Comparison of ENCODE assay signal across 8 cellular contexts in genomic region chr11:34358258-34358665, GRCh38. TPM values are rescaled to one million over a fixed set of nuclear protein-coding genes. Genes with fewer than 3 reads are reported as not detected.
A peak's percentile ranks its signal among the peaks of the same experiment; 100 is the strongest.
DNase-seq lines count a peak whose midpoint lies in the region; ATAC-seq and TF ChIP-seq lines count a peak whose summit lies in the region.

No MANE protein-coding gene starts in this region.

- CTCF ChIA-PET in naive thymus-derived CD4-positive, alpha-beta T cell (lab: Charles Lee): interaction anchor here (0.6 to 3.0 kb wide), 14 partner anchors 10 to 554 kb away, joined by 3 to 26 read pairs (median 4); no protein-coding TSS in a partner anchor

- peak overlapping the region; percentile 47 for H3K4me3 ChIP-seq in MG63
- peak overlapping the region; percentile 40 to 67 (median 56) for H3K4me3 ChIP-seq in esophagus squamous epithelium
- H3K4me3 ChIP-seq in naive thymus-derived CD4-positive, alpha-beta T cell (ENCODE audit: low read length): peak overlapping the region; percentile 67

- peak overlapping the region; percentile 81 to 96 (median 88) for H3K4me3 Mint-ChIP-seq in naive thymus-derived CD4-positive, alpha-beta T cell

- no peaks in the 10 kb centered on the region for H3K9me3 ChIP-seq in MG63
- no peaks in the 10 kb centered on the region for H3K9me3 ChIP-seq in esophagus squamous epithelium
- no peaks in the 10 kb centered on the region for H3K9me3 ChIP-seq in naive thymus-derived CD4-positive, alpha-beta T cell (ENCODE audit: control insufficient read depth in 2 of 3, low read length in 3 of 3)

- H3K27me3 ChIP-seq in MG63 (no peaks in the 10 kb centered on the region), esophagus squamous epithelium (peaks cover 0 to 69% (median 2%) of the 10 kb centered on the region in 4 donors)
- peaks cover 7 to 13% of the 10 kb centered on the region in 2 donors for H3K27me3 ChIP-seq in naive thymus-derived CD4-positive, alpha-beta T cell (ENCODE audit: control insufficient read depth in 2 of 2, insufficient read depth in 2 of 2, low read length in 2 of 2)

- H3K4me1 Mint-ChIP-seq in naive thymus-derived CD4-positive, alpha-beta T cell: peaks cover 8 to 28% (median 21%) of the 10 kb centered on the region in 7 donors

- H3K36me3 Mint-ChIP-seq in naive thymus-derived CD4-positive, alpha-beta T cell: peaks cover 0 to 5% (median 3%) of the 10 kb centered on the region in 5 donors

- peaks cover 26 to 55% (median 31%) of the 10 kb centered on the region in 5 donors for H3K27me3 Mint-ChIP-seq in naive thymus-derived CD4-positive, alpha-beta T cell

- ATAC-seq in GM19328 (IDR thresholded peaks at IDR 0.05; ENCODE audit: unreplicated experiment): peak; percentile 2
- ATAC-seq in naive thymus-derived CD4-positive, alpha-beta T cell: peak; percentile 3

- intact Hi-C loops in esophagus squamous epithelium (cut with DNase I): loop anchor here (2.0 to 5.0 kb wide), 2 partner anchors 183 to 361 kb away; no protein-coding TSS in a partner anchor
- intact Hi-C loops in naive thymus-derived CD4-positive, alpha-beta T cell (cut with micrococcal nuclease): loop anchor here (1.0 to 10.0 kb wide), 16 partner anchors 46 to 1305 kb away; partner anchors contain the start of genes CAT (in 2 of the 2), FBXO3 (in 2 of the 2), APIP (in 1 of the 2) and C11orf91 (in 1 of the 2)

- 0 to 3% methylated on average over 6 to 14 of the region's 23 CpGs for WGBS in esophagus squamous epithelium, 2 donors

- H3K36me3 ChIP-seq in MG63 (no peaks in the 10 kb centered on the region), esophagus squamous epithelium (no peaks in the 10 kb centered on the region)
- H3K36me3 ChIP-seq in naive thymus-derived CD4-positive, alpha-beta T cell (ENCODE audit: control insufficient read depth in 2 of 3, insufficient read depth in 3 of 3, low read length in 3 of 3): no peaks in the 10 kb centered on the region

- H3K27ac ChIP-seq in C4-2B: peak overlapping the region; percentile 69
- peak overlapping the region; percentile 51 to 85 (median 74) for H3K27ac ChIP-seq in esophagus squamous epithelium
- H3K27ac ChIP-seq in naive thymus-derived CD4-positive, alpha-beta T cell (ENCODE audit: low read depth, low read length): peak overlapping the region; percentile 55

- TF ChIP-seq CTCF in C4-2B (conservative IDR thresholded peaks at IDR 0.05) (no peak), esophagus squamous epithelium (IDR thresholded peaks at IDR 0.05) (no peak)

- peak overlapping the region; percentile 28 to 94 (median 90) for H3K27ac Mint-ChIP-seq in naive thymus-derived CD4-positive, alpha-beta T cell

- POLR2A ChIA-PET in naive thymus-derived CD4-positive, alpha-beta T cell (lab: Charles Lee): interaction anchor here (0.9 to 3.2 kb wide), 9 partner anchors 9 to 361 kb away, joined by 3 to 22 read pairs (median 5); no protein-coding TSS in a partner anchor

- H3K4me1 ChIP-seq in esophagus squamous epithelium: peaks cover 22 to 43% (median 29%) of the 10 kb centered on the region in 3 donors
- H3K4me1 ChIP-seq in naive thymus-derived CD4-positive, alpha-beta T cell (ENCODE audit: control insufficient read depth in 2 of 2, insufficient read depth in 2 of 2, low read length in 2 of 2): peaks cover 8 to 10% of the 10 kb centered on the region in 2 donors

- peaks cover 0 to 1% (median 0%) of the 10 kb centered on the region in 11 donors for H3K9me3 Mint-ChIP-seq in naive thymus-derived CD4-positive, alpha-beta T cell

- peak; percentile 82 for DNase-seq in MG63
- peak; percentile 58 for DNase-seq in T1000 (lab: John Stamatoyannopoulos, UW)
- no peak for DNase-seq in esophagus squamous epithelium (lab: John Stamatoyannopoulos, UW)
- peak in 3 of 9 donors; percentile 37 to 68 (median 59) for DNase-seq in naive thymus-derived CD4-positive, alpha-beta T cell
- DNase-seq in NCI-H2107 (lab: John Stamatoyannopoulos, UW): no peak
- no peak for DNase-seq in central memory CD4-positive, alpha-beta T cell

- TF ChIP-seq POLR2A in esophagus squamous epithelium (IDR thresholded peaks at IDR 0.05): no peak

RNA-seq across cellular contexts. Expression of gene ABTB2, which starts 0.5 kb away (rescaled TPM):
- 1.7 and 2.6 TPM in 2 replicates for total RNA-seq in MG63 (2014; rRNA removed; shearing (Covaris generic); ENCODE audit: low replicate concordance)
- 1 to 10 TPM in 3 of 4 donors, under 1 TPM in 1; 0.79 to 4.1 (median 3.7) TPM for total RNA-seq in esophagus squamous epithelium
- total RNA-seq in naive thymus-derived CD4-positive, alpha-beta T cell: 1 to 10 TPM in 1 of 5 experiments, under 1 TPM in 4; 0.22 to 5.3 (median 0.61) TPM
- under 1 TPM; 0.03 to 0.26 TPM for polyA plus RNA-seq in naive thymus-derived CD4-positive, alpha-beta T cell

Comparison
In these comparisons a context has a peak if more than half of its experiments do, and no peak if none do; other contexts are left out.
1. DNase-seq: peak in MG63 (single experiment) and T1000 (single experiment); none in esophagus squamous epithelium (single experiment), NCI-H2107 (single experiment) and central memory CD4-positive, alpha-beta T cell (single experiment).
2. Peak in every context shown above with its lines, with median percentiles within 50 percentile points of each other: H3K27ac ChIP-seq and H3K4me3 ChIP-seq.